Comparison of ENCODE assay signal across 15 cellular contexts in genomic region chr12:103273645-103274044, GRCh38.
A peak's percentile ranks its signal among the peaks of the same experiment; 100 is the strongest.
DNase-seq lines count a peak whose midpoint lies in the region; ATAC-seq and TF ChIP-seq lines count a peak whose summit lies in the region.
"Had no signal": no experiment of that assay in that cellular context is flagged by ENCODE, and none has a peak within 500 bp of the region (broad histone marks: within the 10 kb centered on the region; RNA-seq: fewer than 3 reads in every experiment).

No MANE protein-coding gene starts in this region.

- no peak overlapping the region for H3K4me2 ChIP-seq in neural cell (ENCODE audit: low read length)

- H3K4me1 ChIP-seq in HEK293 (ENCODE audit: control insufficient read depth, insufficient read depth, low read length), result no peaks in the 10 kb centered on the region
- H3K4me1 ChIP-seq: adrenal gland had no signal

- no peak overlapping the region for H3K4me3 Mint-ChIP-seq in activated CD4-positive, alpha-beta T cell treated with anti-CD3 and anti-CD28 coated beads, Interleukin-2, amount 10 ng/mL, durations not matched to agents 24 days and 14 days
- H3K4me3 Mint-ChIP-seq: CD8-positive, alpha-beta T cell; endodermal cell; naive thymus-derived CD4-positive, alpha-beta T cell had no signal

- intact Hi-C loops in activated CD4-positive, alpha-beta T cell treated with anti-CD3 and anti-CD28 coated beads, Interleukin-2, amount 10 ng/mL, durations not matched to agents 24 days and 14 days (cut with micrococcal nuclease), result no loop called here

- TF ChIP-seq CTCF in HEK293 (tag by site-specific recombination; IDR thresholded peaks at IDR 0.05), result no peak
- TF ChIP-seq CTCF in neural cell (IDR thresholded peaks at IDR 0.05; ENCODE audit: poor library complexity, severe bottlenecking), result no peak
- TF ChIP-seq CTCF in omental fat pad (IDR thresholded peaks at IDR 0.05), result no peak

- ATAC-seq in HG03095 (IDR thresholded peaks at IDR 0.05; ENCODE audit: unreplicated experiment) (no peak), omental fat pad (ENCODE audit: low FRiP score) (no peak)
- ATAC-seq: CD8-positive, alpha-beta T cell; naive thymus-derived CD4-positive, alpha-beta T cell had no signal

- H3K27me3 ChIP-seq in neural cell (ENCODE audit: insufficient read depth, low read depth, low read length), result no peaks in the 10 kb centered on the region
- H3K27me3 ChIP-seq: adrenal gland had no signal

- no peak overlapping the region for H3K9ac ChIP-seq in neural cell (ENCODE audit: low read length)

- peaks cover 1% of the 10 kb centered on the region for H3K36me3 Mint-ChIP-seq in activated CD4-positive, alpha-beta T cell treated with anti-CD3 and anti-CD28 coated beads, Interleukin-2, amount 10 ng/mL, durations not matched to agents 24 days and 14 days (ENCODE audit: low read depth)
- H3K36me3 Mint-ChIP-seq: CD8-positive, alpha-beta T cell; naive thymus-derived CD4-positive, alpha-beta T cell had no signal

- TF ChIP-seq RAD21 in neural cell (conservative IDR thresholded peaks at IDR 0.05), result no peak

- H3K9me3 Mint-ChIP-seq in activated CD4-positive, alpha-beta T cell treated with anti-CD3 and anti-CD28 coated beads, Interleukin-2, amount 10 ng/mL, durations not matched to agents 24 days and 14 days, result no peaks in the 10 kb centered on the region
- H3K9me3 Mint-ChIP-seq: CD8-positive, alpha-beta T cell; endodermal cell had no signal

- H3K4me1 Mint-ChIP-seq in activated CD4-positive, alpha-beta T cell treated with anti-CD3 and anti-CD28 coated beads, Interleukin-2, amount 10 ng/mL, durations not matched to agents 24 days and 14 days, result peaks cover 26% of the 10 kb centered on the region

- no peak overlapping the region for H2AFZ ChIP-seq in neural cell (ENCODE audit: low read depth, low read length)

- H3K27ac Mint-ChIP-seq in activated CD4-positive, alpha-beta T cell treated with anti-CD3 and anti-CD28 coated beads, Interleukin-2, amount 10 ng/mL, durations not matched to agents 24 days and 14 days, result no peak overlapping the region
- H3K27ac Mint-ChIP-seq: CD8-positive, alpha-beta T cell; endodermal cell; naive thymus-derived CD4-positive, alpha-beta T cell; progenitor cell of endocrine pancreas had no signal

- POLR2A ChIA-PET in HEK293 (lab: Yijun Ruan, JAX), result no interaction called here

- peaks cover 3% of the 10 kb centered on the region for H3K27me3 Mint-ChIP-seq in activated CD4-positive, alpha-beta T cell treated with anti-CD3 and anti-CD28 coated beads, Interleukin-2, amount 10 ng/mL, durations not matched to agents 24 days and 14 days

- H4K20me1 ChIP-seq in neural cell (ENCODE audit: insufficient read depth), result no peaks in the 10 kb centered on the region

- H3K9me2 ChIP-seq in neural cell (ENCODE audit: insufficient read depth, low read length), result no peaks in the 10 kb centered on the region

- H3K79me2 ChIP-seq in neural cell (replicated peaks; ENCODE audit: insufficient read depth, low read length), result no peaks in the 10 kb centered on the region

- no peaks in the 10 kb centered on the region for H3K9me3 ChIP-seq in HEK293 (ENCODE audit: control insufficient read depth, insufficient read depth, low read depth, low read length)
- no peaks in the 10 kb centered on the region for H3K9me3 ChIP-seq in neural cell (ENCODE audit: low read length)
- H3K9me3 ChIP-seq: adrenal gland had no signal

- CTCF ChIA-PET in HEK293 (lab: Yijun Ruan, JAX), result no interaction called here

- H3K27ac ChIP-seq in HEK293 (ENCODE audit: extremely low read depth, low read depth, low read length) (no peak overlapping the region), neural cell (ENCODE audit: low read length) (no peak overlapping the region)
- H3K27ac ChIP-seq: adrenal gland had no signal

- H3K4me3 ChIP-seq in HEK293 (ENCODE audit: low read depth, low read length) (no peak overlapping the region), neural cell (ENCODE audit: low read length) (no peak overlapping the region)
- H3K4me3 ChIP-seq: adrenal gland had no signal

- H3K36me3 ChIP-seq in HEK293 (ENCODE audit: control insufficient read depth in 2 of 2, insufficient read depth in 1 of 2, low read length in 2 of 2) (no peaks in the 10 kb centered on the region), neural cell (ENCODE audit: insufficient read depth, low read length) (no peaks in the 10 kb centered on the region)
- H3K36me3 ChIP-seq: adrenal gland had no signal

- peak; percentile 51 for DNase-seq in activated CD4-positive, alpha-beta T cell treated with anti-CD3 and anti-CD28 coated beads, Interleukin-2, amount 10 ng/mL, durations not matched to agents 24 days and 14 days
- no peak for DNase-seq in activated CD4-positive, alpha-beta T cell treated with anti-CD3 and anti-CD28 coated beads, Interleukin-2, amount 50 U/mL, for 1 hour
- DNase-seq in NCI-H345 treated with DMSO at 0.1 percent for 48 hours (lab: John Stamatoyannopoulos, UW; ENCODE audit: unreplicated experiment) (peak; percentile 73), CD1c-positive myeloid dendritic cell (ENCODE audit: extremely low spot score) (no peak), omental fat pad (ENCODE audit: low spot score) (no peak)
- DNase-seq: adrenal gland; CD8-positive, alpha-beta T cell; central memory CD4-positive, alpha-beta T cell; endodermal cell; naive thymus-derived CD4-positive, alpha-beta T cell; NCI-H2171 treated with DMSO at 0.1 percent for 48 hours had no signal

- no peak for TF ChIP-seq EP300 in neural cell (conservative IDR thresholded peaks at IDR 0.05; ENCODE audit: poor library complexity, severe bottlenecking)

- no peaks in the 10 kb centered on the region for H3F3A ChIP-seq in neural cell (ENCODE audit: insufficient read depth, low read length, poor library complexity, severe bottlenecking)

TF ChIP-seq in HEK293, 187 proteins besides CTCF, POLR2A, EP300 and RAD21:
- 0 out of 2 replicates have a peak, but pooled peaks have one; percentile 19 for TF ChIP-seq PRDM1 (tag by site-specific recombination; IDR thresholded peaks at IDR 0.05)
- no peak for TF ChIP-seq ZNF585B (tag by site-specific recombination; IDR thresholded peaks at IDR 0.05)

TF ChIP-seq in neural cell, 6 proteins besides CTCF, POLR2A, EP300 and RAD21:
- TF ChIP-seq REST (IDR thresholded peaks at IDR 0.05; ENCODE audit: borderline replicate concordance), result no peak
- no peak for TF ChIP-seq SMC3 (conservative IDR thresholded peaks at IDR 0.05; ENCODE audit: poor library complexity)
- TF ChIP-seq TAF1 (IDR thresholded peaks at IDR 0.05; ENCODE audit: low read depth), result no peak
- peak; percentile 19 for TF ChIP-seq POLR2AphosphoS5 (IDR thresholded peaks at IDR 0.05)

Comparison
In these comparisons a context has a peak if more than half of its experiments do, and no peak if none do; other contexts are left out.
1. DNase-seq: peak in activated CD4-positive, alpha-beta T cell treated with anti-CD3 and anti-CD28 coated beads, Interleukin-2, amount 10 ng/mL, durations not matched to agents 24 days and 14 days (single experiment) and NCI-H345 treated with DMSO at 0.1 percent for 48 hours (single experiment); none in activated CD4-positive, alpha-beta T cell treated with anti-CD3 and anti-CD28 coated beads, Interleukin-2, amount 50 U/mL, for 1 hour (single experiment), CD1c-positive myeloid dendritic cell (single experiment) and omental fat pad (single experiment).